Comparison of ENCODE assay signal across 13 cellular contexts in the genomic region with DNA sequence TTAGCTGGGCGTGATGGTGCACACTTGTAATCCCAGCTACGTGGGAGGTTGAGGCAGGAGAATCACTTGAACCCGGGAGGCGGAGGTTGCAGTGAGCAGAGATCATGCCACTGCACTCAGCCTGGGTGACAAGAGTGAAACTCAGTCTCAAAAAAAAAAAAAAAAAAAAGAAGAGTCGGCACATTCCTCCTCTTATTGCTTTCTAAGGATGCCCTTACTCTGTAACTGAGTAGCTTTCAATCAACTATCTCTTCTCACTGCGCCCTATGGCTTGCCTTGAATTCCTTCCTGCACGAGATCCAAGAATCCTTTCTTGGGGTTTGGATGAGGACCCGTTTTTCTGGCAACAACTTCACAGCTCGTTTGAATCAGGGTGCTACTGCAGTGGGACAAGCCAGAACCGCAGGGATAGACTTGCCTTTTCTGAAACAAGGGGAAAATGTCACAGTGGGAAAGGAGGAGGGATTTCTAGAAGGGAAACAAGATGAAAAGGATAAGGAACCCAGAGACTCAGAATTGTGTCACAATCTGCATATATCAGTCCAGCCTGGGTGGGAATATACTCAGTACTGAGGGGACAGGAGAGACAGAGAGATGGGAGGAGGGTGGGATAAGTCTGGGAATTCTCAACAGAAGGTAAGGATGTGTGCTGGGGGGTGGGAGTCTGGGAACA. TPM values are rescaled to one million over a fixed set of nuclear protein-coding genes. Genes with fewer than 3 reads are reported as not detected.
A peak's percentile ranks its signal among the peaks of the same experiment; 100 is the strongest.
DNase-seq lines count a peak whose midpoint lies in the region; ATAC-seq and TF ChIP-seq lines count a peak whose summit lies in the region.
"Had no signal": no experiment of that assay in that cellular context is flagged by ENCODE, and none has a peak within 500 bp of the region (broad histone marks: within the 10 kb centered on the region; RNA-seq: fewer than 3 reads in every experiment).

No MANE protein-coding gene starts in this region.

- H3K36me3 Mint-ChIP-seq in osteocyte (ENCODE audit: unreplicated experiment), result no peaks in the 10 kb centered on the region

- H2AFZ ChIP-seq in PC-9, result peak overlapping the region; percentile 63

- peak overlapping the region; percentile 79 for H3K27ac ChIP-seq in PC-9

- peaks cover 30% of the 10 kb centered on the region for H3K4me1 ChIP-seq in PC-9 (replicated peaks; ENCODE audit: insufficient read depth)

- H3K9me2 ChIP-seq in PC-9 (ENCODE audit: insufficient read depth), result no peaks in the 10 kb centered on the region

- intact Hi-C loops in PC-9 (cut with micrococcal nuclease; ENCODE audit: unreplicated experiment), result loop anchor here (1.0 kb wide), 1 partner anchor 16 kb away; a partner anchor contains a TSS

- no peak for TF ChIP-seq CTCF in BJ (IDR thresholded peaks at IDR 0.05; ENCODE audit: insufficient read depth, low read depth, low read length)
- TF ChIP-seq CTCF in PC-9 (conservative IDR thresholded peaks at IDR 0.05), result no peak
- TF ChIP-seq CTCF in osteocyte (IDR thresholded peaks at IDR 0.05), result no peak

- peaks cover 4% of the 10 kb centered on the region; the same call in 1 of the 2 replicates for H3F3A ChIP-seq in PC-9 (ENCODE audit: insufficient read depth, low read depth)

- H3K9me3 ChIP-seq in PC-9 (ENCODE audit: insufficient read depth, low read depth), result no peaks in the 10 kb centered on the region

- no peak for TF ChIP-seq POLR2A in erythroblast (IDR thresholded peaks at IDR 0.05; ENCODE audit: low read length)
- no peak for TF ChIP-seq POLR2A in GM18505 (IDR thresholded peaks at IDR 0.05; ENCODE audit: borderline replicate concordance, extremely low read depth, insufficient read depth, insufficient read length)

- H3K36me3 ChIP-seq in BJ (ENCODE audit: control insufficient read depth, insufficient read depth, low read length) (no peaks in the 10 kb centered on the region), PC-9 (ENCODE audit: low read depth) (no peaks in the 10 kb centered on the region)

- H3K4me3 ChIP-seq in BJ (ENCODE audit: low read depth, low read length) (peak overlapping the region; percentile 20; the same call in 1 of the 2 replicates), PC-9 (peak overlapping the region; percentile 43; the same call in 1 of the 2 replicates)

- peaks cover 8% of the 10 kb centered on the region for H3K27me3 Mint-ChIP-seq in osteocyte (ENCODE audit: unreplicated experiment)
- peaks cover 36% of the 10 kb centered on the region for H3K27me3 Mint-ChIP-seq in stimulated activated naive CD8-positive, alpha-beta T cell treated with anti-CD3 and anti-CD28 coated beads, Interleukin-15, amount 100 ng/mL, for 72 hours

- H3K4me1 Mint-ChIP-seq in osteocyte (ENCODE audit: unreplicated experiment), result peaks cover 35% of the 10 kb centered on the region
- H3K4me1 Mint-ChIP-seq in stimulated activated naive CD8-positive, alpha-beta T cell treated with anti-CD3 and anti-CD28 coated beads, Interleukin-15, amount 100 ng/mL, for 72 hours, result peaks cover 8% of the 10 kb centered on the region

- no peaks in the 10 kb centered on the region for H3K9me3 Mint-ChIP-seq in osteocyte (ENCODE audit: unreplicated experiment)
- no peaks in the 10 kb centered on the region for H3K9me3 Mint-ChIP-seq in stimulated activated naive CD8-positive, alpha-beta T cell treated with anti-CD3 and anti-CD28 coated beads, Interleukin-15, amount 100 ng/mL, for 72 hours
- H3K9me3 Mint-ChIP-seq: CD4-positive, alpha-beta T cell had no signal

- peak overlapping the region; percentile 84 for H3K4me2 ChIP-seq in PC-9

- peak overlapping the region; percentile 84 for H3K27ac Mint-ChIP-seq in osteocyte (ENCODE audit: unreplicated experiment)
- H3K27ac Mint-ChIP-seq in stimulated activated naive CD8-positive, alpha-beta T cell treated with anti-CD3 and anti-CD28 coated beads, Interleukin-15, amount 100 ng/mL, for 72 hours, result no peak overlapping the region
- H3K27ac Mint-ChIP-seq: CD4-positive, alpha-beta T cell had no signal

- no TSS peak for BruUV-seq in PC-9 (replicated peaks; lab: Mats Ljungman, UMichigan)

- H3K27me3 ChIP-seq in BJ (ENCODE audit: control insufficient read depth, insufficient read depth, low read length), result peaks cover 6% of the 10 kb centered on the region
- H3K27me3 ChIP-seq in PC-9 (ENCODE audit: insufficient read depth, low read depth), result no peaks in the 10 kb centered on the region

- CTCF ChIA-PET in BJ (lab: Yijun Ruan, JAX) (interaction anchor here (4.9 to 10.7 kb wide), 2 partner anchors 9 to 28 kb away, joined by 30 to 67 read pairs; a partner anchor contains a TSS), PC-9 (lab: Charles Lee) (interaction anchor here (0.5 to 1.2 kb wide), 5 partner anchors 28 to 337 kb away, joined by 3 to 11 read pairs (median 3); a partner anchor contains a TSS)

- no peaks in the 10 kb centered on the region for H3K79me2 ChIP-seq in PC-9 (ENCODE audit: low read depth)

- DNase-seq in BJ (ENCODE audit: low read depth) (no peak), PC-9 (no peak), fibroblast of peridontal ligament (ENCODE audit: extremely low read depth) (peak; percentile 15), osteocyte (ENCODE audit: extremely low spot score, unreplicated experiment) (no peak), erythroblast (lab: John Stamatoyannopoulos, UW) (no peak), kidney glomerular epithelial cell (lab: John Stamatoyannopoulos, UW) (no peak)
- DNase-seq in stimulated activated naive CD8-positive, alpha-beta T cell treated with anti-CD3 and anti-CD28 coated beads, Interleukin-15, amount 100 ng/mL, for 72 hours, result no peak
- DNase-seq: activated CD4-positive, CD25-positive, alpha-beta regulatory T cell treated with anti-CD3 and anti-CD28 coated beads, Interleukin-2, amount 50 U/mL, for 72 hours; CD4-positive, alpha-beta T cell; HCEC 1CT; SHP77 treated with DMSO at 0.1 percent for 48 hours had no signal

- H4K20me1 ChIP-seq in PC-9 (ENCODE audit: insufficient read depth), result no peaks in the 10 kb centered on the region

- H3K4me3 Mint-ChIP-seq in osteocyte (ENCODE audit: unreplicated experiment), result peak overlapping the region; percentile 64
- H3K4me3 Mint-ChIP-seq in stimulated activated naive CD8-positive, alpha-beta T cell treated with anti-CD3 and anti-CD28 coated beads, Interleukin-15, amount 100 ng/mL, for 72 hours, result no peak overlapping the region
- H3K4me3 Mint-ChIP-seq: CD4-positive, alpha-beta T cell had no signal

- POLR2A ChIA-PET in BJ (lab: Charles Lee), result interaction anchor here (0.7 kb wide), 1 partner anchor 1285 kb away, joined by 6 read pairs; no protein-coding TSS in a partner anchor
- POLR2A ChIA-PET in PC-9 (lab: Charles Lee; ENCODE audit: unreplicated experiment), result interaction anchor here (0.6 to 0.7 kb wide), 2 partner anchors 16 to 44 kb away, joined by 3 to 4 read pairs; no protein-coding TSS in a partner anchor

- no peak for ATAC-seq in GM18505 (IDR thresholded peaks at IDR 0.05; ENCODE audit: unreplicated experiment)
- no peak for ATAC-seq in stimulated activated naive CD8-positive, alpha-beta T cell treated with anti-CD3 and anti-CD28 coated beads, Interleukin-15, amount 100 ng/mL, for 72 hours

RNA-seq across cellular contexts. Expression of a gene that starts 16.1 kb away (rescaled TPM):
- polyA plus RNA-seq in BJ (2011; rRNA removed), result 0.31 and 0.72 TPM in 2 replicates
- 0.31 and 0.52 TPM in 2 replicates for polyA minus RNA-seq in BJ (2011; rRNA and poly(A)+ RNA removed)
- 2.7 and 4.0 TPM in 2 replicates for total RNA-seq in PC-9 (2021)
- total RNA-seq in osteocyte, result 0.89 and 1.0 TPM in 2 replicates
- total RNA-seq: myocyte had no signal

RNA-seq across cellular contexts. Expression of a gene that starts 29.8 kb away (rescaled TPM):
- 54.5 and 59.4 TPM in 2 replicates for polyA plus RNA-seq in BJ (2011; rRNA removed)
- 26.7 and 36.4 TPM in 2 replicates for polyA minus RNA-seq in BJ (2011; rRNA and poly(A)+ RNA removed)
- total RNA-seq in PC-9 (2021), result 91.4 and 108 TPM in 2 replicates
- 67.3 and 72.2 TPM in 2 replicates for total RNA-seq in osteocyte

RNA-seq across cellular contexts. Expression of a gene that starts 43.5 kb away (rescaled TPM):
- polyA plus RNA-seq in BJ (2011; rRNA removed), result 100 and 134 TPM in 2 replicates
- 51.0 and 92.1 TPM in 2 replicates for polyA minus RNA-seq in BJ (2011; rRNA and poly(A)+ RNA removed)
- total RNA-seq in PC-9 (2021) (23.5 and 25.5 TPM in 2 replicates), osteocyte (16.2 and 16.4 TPM in 2 replicates)
